Comparison of ENCODE assay signal across 11 cellular contexts in the genomic region with DNA sequence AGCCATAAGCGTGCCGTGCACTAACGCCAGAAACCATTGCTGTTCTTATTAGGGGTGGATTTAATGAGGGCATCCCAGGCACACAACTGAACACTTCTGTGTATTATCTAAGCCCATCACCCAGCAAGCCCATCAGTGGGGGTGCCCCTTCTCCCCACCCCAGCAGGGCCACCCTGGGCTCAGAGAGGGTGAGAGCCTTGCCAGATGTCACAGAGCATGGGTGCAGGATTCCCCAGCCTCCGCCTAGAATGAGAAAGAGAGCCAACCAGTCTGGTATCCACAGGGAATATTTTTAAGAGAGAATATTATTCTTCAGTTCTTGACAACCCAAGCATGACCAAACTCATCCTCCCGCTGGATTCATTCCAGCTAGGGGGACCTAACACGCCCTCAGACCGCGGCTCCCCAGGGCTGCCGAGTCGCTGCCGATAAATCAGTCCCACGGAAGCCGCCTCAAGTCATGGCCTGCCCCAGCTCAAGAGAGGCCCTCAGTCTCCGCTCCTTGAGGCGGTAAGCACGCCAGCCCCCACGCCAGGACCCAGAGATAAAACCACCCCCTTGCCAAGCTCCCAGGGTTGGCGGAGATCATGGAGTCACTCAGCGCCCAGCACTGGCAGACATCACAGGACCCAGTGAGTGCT. TPM values are rescaled to one million over a fixed set of nuclear protein-coding genes. Genes with fewer than 3 reads are reported as not detected.
DNase-seq lines count a peak whose midpoint lies in the region; ATAC-seq, FAIRE-seq and TF ChIP-seq lines count a peak whose summit lies in the region.
"Had no signal": no experiment of that assay in that cellular context is flagged by ENCODE, and none has a peak within 500 bp of the region (broad histone marks: within the 10 kb centered on the region; RNA-seq: fewer than 3 reads in every experiment).

No MANE protein-coding gene starts in this region.

- POLR2A ChIA-PET in CD4-positive, alpha-beta T cell (lab: Charles Lee): no interaction called here

- peak; percentile 37 for DNase-seq in NCI-H748 (lab: John Stamatoyannopoulos, UW; ENCODE audit: unreplicated experiment)
- no peak for DNase-seq in NCI-H748 treated with DMSO at 0.1 percent for 48 hours (lab: John Stamatoyannopoulos, UW)
- DNase-seq in astrocyte of the spinal cord (ENCODE audit: low read depth, low spot score): peak; percentile 26
- peak; percentile 69 for DNase-seq in keratinocyte (ENCODE audit: low read depth, low spot score)
- no peak for DNase-seq in transverse colon
- DNase-seq in CD4-positive, alpha-beta T cell: no peak
- DNase-seq in NCI-H187 treated with DMSO at 0.1 percent for 48 hours (lab: John Stamatoyannopoulos, UW): no peak
- DNase-seq in kidney: no peak
- DNase-seq: PC-9; stimulated activated naive CD8-positive, alpha-beta T cell treated with anti-CD3 and anti-CD28 coated beads, Interleukin-15, amount 100 ng/mL, for 72 hours had no signal

- H3K27me3 ChIP-seq in keratinocyte (ENCODE audit: control insufficient read depth, extremely low read depth, insufficient read depth, low read length) (no peaks in the 10 kb centered on the region), transverse colon (no peaks in the 10 kb centered on the region)
- no peaks in the 10 kb centered on the region for H3K27me3 ChIP-seq in CD4-positive, alpha-beta T cell (ENCODE audit: control insufficient read depth, insufficient read depth, low read length)

- WGBS in transverse colon (ENCODE audit: low coverage in 1 of 2), 2 donors: 85% methylated on average over 19 of the region's 19 CpGs; no CpG with 5 or more reads in 1 of the 2 donors

- dilution Hi-C loops in keratinocyte (cut with MboI; ENCODE audit: extremely low pct_ligation_motif_present, low sequenced_read_pairs): no loop called here

- H3K4me1 Mint-ChIP-seq in CD4-positive, alpha-beta T cell (ENCODE audit: low read depth): no peaks in the 10 kb centered on the region

- H4K20me1 ChIP-seq in keratinocyte (ENCODE audit: control insufficient read depth, extremely low read depth, insufficient read depth, low read length): peaks cover 3% of the 10 kb centered on the region

- TF ChIP-seq POLR2A in transverse colon (IDR thresholded peaks at IDR 0.05): no peak

- TF ChIP-seq CTCF in astrocyte of the spinal cord (IDR thresholded peaks at IDR 0.05; ENCODE audit: low read depth, low read length) (no peak), keratinocyte (optimal IDR thresholded peaks at IDR 0.05 in 1 of 3, IDR thresholded peaks at IDR 0.05 in 1 of 3, conservative IDR thresholded peaks at IDR 0.05 in 1 of 3; ENCODE audit: extremely low read depth in 1 of 3, insufficient read depth in 2 of 3, low read length in 3 of 3) (no peak), transverse colon (IDR thresholded peaks at IDR 0.05) (no peak), kidney (IDR thresholded peaks at IDR 0.05; ENCODE audit: borderline replicate concordance, extremely low read depth, insufficient read depth) (no peak)
- TF ChIP-seq CTCF in CD4-positive, alpha-beta T cell (IDR thresholded peaks at IDR 0.05): no peak

- H3K79me2 ChIP-seq in keratinocyte (ENCODE audit: control insufficient read depth, insufficient read depth, low read length): no peaks in the 10 kb centered on the region

- H2AFZ ChIP-seq in keratinocyte (ENCODE audit: control insufficient read depth, low read length): no peak overlapping the region
- H2AFZ ChIP-seq: PC-9 had no signal

- in situ Hi-C loops in astrocyte of the spinal cord (cut with HindIII; ENCODE audit: low sequenced_read_pairs): no loop called here
- in situ Hi-C loops in transverse colon (cut with MboI; ENCODE audit: low pct_ligation_motif_present in 1 of 4, low pct_unique_long_range_greater_than_20kb in 1 of 4, low sequenced_read_pairs in 3 of 4): no loop called here

- no peak overlapping the region for H3K27ac Mint-ChIP-seq in CD4-positive, alpha-beta T cell
- H3K27ac Mint-ChIP-seq: stimulated activated naive CD8-positive, alpha-beta T cell treated with anti-CD3 and anti-CD28 coated beads, Interleukin-15, amount 100 ng/mL, for 72 hours had no signal

- no peaks in the 10 kb centered on the region for H3K36me3 Mint-ChIP-seq in CD4-positive, alpha-beta T cell (ENCODE audit: low read depth)

- no peaks in the 10 kb centered on the region for H3K9me3 Mint-ChIP-seq in CD4-positive, alpha-beta T cell
- H3K9me3 Mint-ChIP-seq: stimulated activated naive CD8-positive, alpha-beta T cell treated with anti-CD3 and anti-CD28 coated beads, Interleukin-15, amount 100 ng/mL, for 72 hours had no signal

- H3K36me3 ChIP-seq in keratinocyte (ENCODE audit: control insufficient read depth in 2 of 2, extremely low read depth in 1 of 2, insufficient read depth in 2 of 2, low read length in 2 of 2) (peaks cover 0 to 10% of the 10 kb centered on the region in 2 experiments), transverse colon (no peaks in the 10 kb centered on the region), kidney (ENCODE audit: control insufficient read depth in 1 of 2, insufficient read depth in 2 of 2, low read length in 2 of 2) (no peaks in the 10 kb centered on the region)

- intact Hi-C loops in transverse colon (cut with DNase I; ENCODE audit: low total_unique reads): no loop called here
- intact Hi-C loops in CD4-positive, alpha-beta T cell (cut with DNase I, micrococcal nuclease): no loop called here
- intact Hi-C loops in kidney (cut with DNase I): no loop called here

- ATAC-seq in CD4-positive, alpha-beta T cell (ENCODE audit: poor library complexity): no peak
- ATAC-seq: stimulated activated naive CD8-positive, alpha-beta T cell treated with anti-CD3 and anti-CD28 coated beads, Interleukin-15, amount 100 ng/mL, for 72 hours had no signal

- CTCF ChIA-PET in CD4-positive, alpha-beta T cell (lab: Charles Lee): no interaction called here

- H3K9ac ChIP-seq in keratinocyte (ENCODE audit: control insufficient read depth, extremely low read depth, insufficient read depth, low read length) (peak overlapping the region; percentile 11), kidney (ENCODE audit: low read length in 2 of 2) (no peak overlapping the region)

- H3K9me3 ChIP-seq in keratinocyte (ENCODE audit: control insufficient read depth, low read depth, low read length) (no peaks in the 10 kb centered on the region), transverse colon (no peaks in the 10 kb centered on the region), kidney (ENCODE audit: control insufficient read depth in 1 of 2, low read length in 2 of 2) (no peaks in the 10 kb centered on the region)
- no peaks in the 10 kb centered on the region for H3K9me3 ChIP-seq in CD4-positive, alpha-beta T cell (ENCODE audit: control insufficient read depth, low read length)

- H3K4me3 ChIP-seq in astrocyte of the spinal cord (ENCODE audit: low read depth, low read length): no peak overlapping the region
- peak overlapping the region in 2 of 3 experiments; percentile 15 to 18 for H3K4me3 ChIP-seq in keratinocyte (ENCODE audit: control insufficient read depth in 2 of 3, extremely low read depth in 1 of 3, insufficient read depth in 2 of 3, low read depth in 1 of 3, low read length in 3 of 3)
- H3K4me3 ChIP-seq in transverse colon: no peak overlapping the region
- no peak overlapping the region for H3K4me3 ChIP-seq in kidney (ENCODE audit: low read length in 2 of 2)
- H3K4me3 ChIP-seq: PC-9 had no signal

- no peak for TF ChIP-seq EP300 in transverse colon (IDR thresholded peaks at IDR 0.05; ENCODE audit: low read depth)

- peak overlapping the region; percentile 81 for H3K4me2 ChIP-seq in keratinocyte (ENCODE audit: control insufficient read depth, extremely low read depth, insufficient read depth, low read depth, low read length)
- H3K4me2 ChIP-seq: PC-9 had no signal

- H3K4me1 ChIP-seq in keratinocyte (ENCODE audit: control insufficient read depth, extremely low read depth, insufficient read depth, low read length) (peaks cover 38% of the 10 kb centered on the region), transverse colon (peaks cover 0 to 6% (median 0%) of the 10 kb centered on the region in 4 donors), kidney (ENCODE audit: control insufficient read depth in 1 of 2, insufficient read depth in 1 of 2, low read depth in 1 of 2, low read length in 2 of 2) (no peaks in the 10 kb centered on the region)

- H3K4me3 Mint-ChIP-seq in CD4-positive, alpha-beta T cell: no peak overlapping the region
- H3K4me3 Mint-ChIP-seq: stimulated activated naive CD8-positive, alpha-beta T cell treated with anti-CD3 and anti-CD28 coated beads, Interleukin-15, amount 100 ng/mL, for 72 hours had no signal

- peaks cover 11% of the 10 kb centered on the region for H3K27me3 Mint-ChIP-seq in CD4-positive, alpha-beta T cell

- peak overlapping the region; percentile 62 for H3K27ac ChIP-seq in keratinocyte (ENCODE audit: control insufficient read depth, insufficient read depth, low read length)
- H3K27ac ChIP-seq in transverse colon: peak overlapping the region in 3 of 4 donors; percentile 5 to 77 (median 21)
- no peak overlapping the region for H3K27ac ChIP-seq in CD4-positive, alpha-beta T cell (ENCODE audit: low read depth, low read length)
- no peak overlapping the region for H3K27ac ChIP-seq in kidney (ENCODE audit: low read depth in 2 of 2, low read length in 2 of 2)
- H3K27ac ChIP-seq: PC-9 had no signal

- peak; percentile 76 for FAIRE-seq in keratinocyte (lab: Jason Lieb, UNC)
- FAIRE-seq in kidney (lab: Jason Lieb, UNC): no peak
- FAIRE-seq: islet of Langerhans had no signal

- H3K9me1 ChIP-seq in keratinocyte (ENCODE audit: control insufficient read depth, extremely low read depth, insufficient read depth, low read length): no peaks in the 10 kb centered on the region

RNA-seq across cellular contexts. Expression of a gene that starts 47.2 kb away (rescaled TPM):
- polyA plus RNA-seq in keratinocyte (2.2 to 8.5 TPM (median 2.2 TPM) in 3 replicates), kidney (ENCODE audit: insufficient read depth, low read depth, low replicate concordance) (0.92 TPM)
- polyA plus RNA-seq in keratinocyte (2011; ENCODE audit: low read depth): 2.9 TPM
- 5.0 and 7.2 TPM in 2 replicates for polyA plus RNA-seq in keratinocyte (2011; cell fraction: cytosol; rRNA removed)
- polyA plus RNA-seq in keratinocyte (2011; cell fraction: nucleus; rRNA removed): 16.8 and 21.0 TPM in 2 replicates
- 5.0 and 8.5 TPM in 2 replicates for polyA plus RNA-seq in keratinocyte (2012; ENCODE audit: low replicate concordance)
- 8.0 to 24.5 TPM (median 11.7 TPM) in 3 replicates for polyA minus RNA-seq in keratinocyte
- polyA minus RNA-seq in keratinocyte (2011; cell fraction: cytosol; rRNA and poly(A)+ RNA removed): 12.9 TPM
- polyA minus RNA-seq in keratinocyte (2011; cell fraction: nucleus; rRNA and poly(A)+ RNA removed): 15.2 and 17.8 TPM in 2 replicates
- total RNA-seq in transverse colon (1 to 10 TPM; 1.1 to 4.2 (median 3.0) TPM), kidney (3.2 TPM)
- total RNA-seq in CD4-positive, alpha-beta T cell: under 1 TPM; 0.27 to 0.28 TPM

Comparison
In these comparisons a context has a peak if more than half of its experiments do, and no peak if none do; other contexts are left out.
1. DNase-seq: peak in NCI-H748 (single experiment), astrocyte of the spinal cord (single experiment) and keratinocyte (single experiment); none in NCI-H748 treated with DMSO at 0.1 percent for 48 hours (single experiment), transverse colon (single experiment), CD4-positive, alpha-beta T cell (0 of 10), NCI-H187 treated with DMSO at 0.1 percent for 48 hours (single experiment) and kidney (single experiment).
2. H3K4me3 ChIP-seq: peak in keratinocyte (2 of 3); none in astrocyte of the spinal cord (single experiment), transverse colon (0 of 4) and kidney (0 of 2).
3. H3K27ac ChIP-seq: peak in keratinocyte (single experiment) and transverse colon (3 of 4); none in CD4-positive, alpha-beta T cell (single experiment) and kidney (0 of 2).